Comparison of ENCODE assay signal across 30 cellular contexts in genomic region chr17:49203796-49204195, GRCh38. TPM values are rescaled to one million over a fixed set of nuclear protein-coding genes. Genes with fewer than 3 reads are reported as not detected.
"Had no signal": no experiment of that assay in that cellular context is flagged by ENCODE, and none has a peak within 500 bp of the region (broad histone marks: within the 10 kb centered on the region; RNA-seq: fewer than 3 reads in every experiment).

No MANE protein-coding gene starts in this region.

- DNase-seq: islet precursor cell; left ventricle myocardium inferior; mesendoderm; naive B cell; natural killer cell; nephron progenitor cell; occipital lobe; right lobe of liver; stimulated activated CD4-positive, alpha-beta T cell treated with anti-CD3 and anti-CD28 coated beads, Interleukin-1b, Interleukin-23, amount 100 ng/mL, for 48 hours; stimulated activated CD4-positive, alpha-beta T cell treated with anti-CD3 and anti-CD28 coated beads, Interleukin-2, amount 100 ng/mL, for 48 hours; stimulated activated CD4-positive, alpha-beta T cell treated with anti-CD3 and anti-CD28 coated beads, Interleukin-4, amount 100 ng/mL, for 4 hours; stimulated activated CD8-positive, alpha-beta memory T cell treated with anti-CD3 and anti-CD28 coated beads, Interleukin-4, amount 100 ng/mL, for 48 hours; stimulated activated naive CD4-positive, alpha-beta T cell treated with Interleukin-2 at 50 U/mL for 16 hours; stimulated activated naive CD8-positive, alpha-beta T cell treated with anti-CD3 and anti-CD28 coated beads, Interleukin-15, amount 100 ng/mL, for 72 hours; substantia nigra; upper lobe of left lung had no signal

- H3K36me3 ChIP-seq: left ventricle myocardium inferior, neural progenitor cell, neutrophil, right atrium auricular region, right lobe of liver, tibial nerve, upper lobe of left lung, vagina had no signal

- H3K4me2 ChIP-seq: neural progenitor cell, smooth muscle cell had no signal

- H3K9me3 ChIP-seq: left ventricle myocardium inferior, neutrophil, right atrium auricular region, right lobe of liver, tibial nerve, upper lobe of left lung, vagina had no signal

- H3K9ac ChIP-seq: neural progenitor cell, parathyroid adenoma had no signal

- H3K4me3 ChIP-seq: left ventricle myocardium inferior, lung, neural progenitor cell, right atrium auricular region, right lobe of liver, smooth muscle cell, tibial nerve, upper lobe of left lung, vagina had no signal

- H3K4me1 ChIP-seq: neural progenitor cell, parathyroid adenoma, right atrium auricular region, right lobe of liver, tibial nerve, vagina had no signal

- H3K27me3 Mint-ChIP-seq: naive B cell; stimulated activated memory B cell treated with anti-CD40 and anti-IgM and Interleukin-4, amounts not matched to agents 10 μg/mL and 1 μg/mL and 100 μg/mL, for 72 hours; stimulated activated naive CD8-positive, alpha-beta T cell treated with anti-CD3 and anti-CD28 coated beads, Interleukin-15, amount 100 ng/mL, for 72 hours had no signal

- H3K4me3 Mint-ChIP-seq: mesothelial cell of epicardium; naive B cell; natural killer cell; nephron progenitor cell; neural progenitor cell; stimulated activated memory B cell treated with anti-CD40 and anti-IgM and Interleukin-4, amounts not matched to agents 10 μg/mL and 1 μg/mL and 100 μg/mL, for 72 hours; stimulated activated naive CD8-positive, alpha-beta T cell treated with anti-CD3 and anti-CD28 coated beads, Interleukin-15, amount 100 ng/mL, for 72 hours had no signal

- H3K79me2 ChIP-seq: parathyroid adenoma had no signal

- H3K27me3 ChIP-seq: neural progenitor cell, right atrium auricular region, right lobe of liver, upper lobe of left lung, vagina had no signal

- H3K27ac ChIP-seq: left ventricle myocardium inferior, neural progenitor cell, neutrophil, parathyroid adenoma, right atrium auricular region, right lobe of liver, tibial nerve, upper lobe of left lung, vagina had no signal

- H3K27ac Mint-ChIP-seq: mesothelial cell of epicardium; natural killer cell; nephron progenitor cell; neural progenitor cell; progenitor cell of endocrine pancreas; stimulated activated memory B cell treated with anti-CD40 and anti-IgM and Interleukin-4, amounts not matched to agents 10 μg/mL and 1 μg/mL and 100 μg/mL, for 72 hours; stimulated activated naive CD8-positive, alpha-beta T cell treated with anti-CD3 and anti-CD28 coated beads, Interleukin-15, amount 100 ng/mL, for 72 hours had no signal

- H3K36me3 Mint-ChIP-seq: mesothelial cell of epicardium, naive B cell, neural progenitor cell had no signal

- H3K9me3 Mint-ChIP-seq: mesothelial cell of epicardium; naive B cell; natural killer cell; nephron progenitor cell; neural progenitor cell; stimulated activated memory B cell treated with anti-CD40 and anti-IgM and Interleukin-4, amounts not matched to agents 10 μg/mL and 1 μg/mL and 100 μg/mL, for 72 hours; stimulated activated naive CD8-positive, alpha-beta T cell treated with anti-CD3 and anti-CD28 coated beads, Interleukin-15, amount 100 ng/mL, for 72 hours had no signal

- H3K4me1 Mint-ChIP-seq: mesothelial cell of epicardium, neural progenitor cell had no signal

- H2AFZ ChIP-seq: neural progenitor cell, parathyroid adenoma had no signal

- ATAC-seq: natural killer cell; right lobe of liver; stimulated activated memory B cell treated with anti-CD40 and anti-IgM and Interleukin-4, amounts not matched to agents 10 μg/mL and 1 μg/mL and 100 μg/mL, for 72 hours; stimulated activated naive CD8-positive, alpha-beta T cell treated with anti-CD3 and anti-CD28 coated beads, Interleukin-15, amount 100 ng/mL, for 72 hours had no signal

RNA-seq across cellular contexts. Expression of gene GNGT2, which starts 6.6 kb away (rescaled TPM):
- total RNA-seq: mesothelial cell of epicardium, osteocyte, progenitor cell of endocrine pancreas, renal cortical epithelial cell had no signal

RNA-seq across cellular contexts. Expression of gene ABI3, which starts 6.7 kb away (rescaled TPM):
- total RNA-seq: progenitor cell of endocrine pancreas, renal cortical epithelial cell had no signal

RNA-seq across cellular contexts. Expression of gene PHOSPHO1, which starts 26.8 kb away (rescaled TPM):
- total RNA-seq: kidney epithelial cell, osteocyte, progenitor cell of endocrine pancreas, vagina had no signal
